Comparison of ENCODE assay signal across 28 cellular contexts in genomic region chr1:109874445-109874844, GRCh38. TPM values are rescaled to one million over a fixed set of nuclear protein-coding genes. Genes with fewer than 3 reads are reported as not detected.
DNase-seq lines count a peak whose midpoint lies in the region; ATAC-seq and TF ChIP-seq lines count a peak whose summit lies in the region.
"Had no signal": no experiment of that assay in that cellular context is flagged by ENCODE, and none has a peak within 500 bp of the region (broad histone marks: within the 10 kb centered on the region; RNA-seq: fewer than 3 reads in every experiment).

No MANE protein-coding gene starts in this region.

- H3K27me3 ChIP-seq in adipocyte (replicated peaks; ENCODE audit: control insufficient read depth, insufficient read depth, low read length) (no peaks in the 10 kb centered on the region), thoracic aorta (replicated peaks; ENCODE audit: insufficient read depth) (no peaks in the 10 kb centered on the region)
- H3K27me3 ChIP-seq: brain microvascular endothelial cell had no signal

- peak overlapping the region; percentile 10 to 58 for H3K27ac ChIP-seq in thoracic aorta
- H3K27ac ChIP-seq: 22Rv1, brain microvascular endothelial cell, left ventricle myocardium inferior had no signal

- H3K9me3 ChIP-seq in adipocyte (ENCODE audit: control insufficient read depth, low read length) (no peaks in the 10 kb centered on the region), thoracic aorta (no peaks in the 10 kb centered on the region)
- H3K9me3 ChIP-seq: left ventricle myocardium inferior had no signal

- ATAC-seq in thoracic aorta (ENCODE audit: insufficient number of reproducible peaks, low FRiP score, low read depth) (no peak), GM21825 (IDR thresholded peaks at IDR 0.05; ENCODE audit: unreplicated experiment) (no peak), GM18873 (IDR thresholded peaks at IDR 0.05; ENCODE audit: low FRiP score, unreplicated experiment) (no peak), HG02571 (IDR thresholded peaks at IDR 0.05; ENCODE audit: unreplicated experiment) (no peak)
- ATAC-seq: GM23338; PC-3; Right ventricle myocardium inferior; SK-N-SH treated with all-trans-retinoic acid at 6 μM for 48 hours; stimulated activated naive B cell treated with anti-CD40 and anti-IgM and Interleukin-4, amounts not matched to agents 10 μg/mL and 1 μg/mL and 100 μg/mL, for 72 hours had no signal

- DNase-seq in activated CD8-positive, alpha-beta memory T cell treated with anti-CD3 and anti-CD28 coated beads for 24 hours: peak; percentile 9
- no peak for DNase-seq in activated CD8-positive, alpha-beta memory T cell treated with anti-CD3 and anti-CD28 coated beads, Interleukin-2, amount 50 U/mL, for 48 hours
- DNase-seq in adipocyte (ENCODE audit: low read depth) (peak; percentile 40), islet precursor cell (peak; percentile 22), thoracic aorta (ENCODE audit: low spot score) (no peak)
- DNase-seq: activated CD4-positive, alpha-beta T cell treated with anti-CD3 and anti-CD28 coated beads, Interleukin-2, amount 50 U/mL, for 4 hours; activated naive CD4-positive, alpha-beta T cell treated with Interleukin-2 at 50 U/mL for 16 hours; brain microvascular endothelial cell; Calu3; DMS79; GDM1; left ventricle myocardium inferior; mesendoderm; NCI-H1417; NCI-H2029 treated with DMSO at 0.1 percent for 48 hours; NCI-H526 treated with DMSO at 0.1 percent for 48 hours; NK-92 treated with Interleukin-12 subunit alpha and Interleukin-12 subunit beta, amount 100 ng/mL, for 24 hours; nucleus accumbens; PC-3; stimulated activated naive B cell treated with anti-CD40 and anti-IgM and Interleukin-4, amounts not matched to agents 10 μg/mL and 1 μg/mL and 100 μg/mL, for 72 hours; substantia nigra had no signal

- H3K36me3 ChIP-seq in adipocyte (ENCODE audit: control insufficient read depth, insufficient read depth, low read length, severe bottlenecking) (no peaks in the 10 kb centered on the region), thoracic aorta (no peaks in the 10 kb centered on the region)
- H3K36me3 ChIP-seq: brain microvascular endothelial cell, left ventricle myocardium inferior had no signal

- TF ChIP-seq CTCF in thoracic aorta (IDR thresholded peaks at IDR 0.05): no peak

- peaks cover 63% of the 10 kb centered on the region for H3K4me1 ChIP-seq in adipocyte (ENCODE audit: control insufficient read depth, insufficient read depth, low read length)
- peaks cover 26 to 73% of the 10 kb centered on the region in 2 donors for H3K4me1 ChIP-seq in thoracic aorta (ENCODE audit: control insufficient read depth in 1 of 2, low read depth in 2 of 2)

- H3K9ac ChIP-seq in adipocyte (ENCODE audit: low read length): peak overlapping the region; percentile 48

- H3K4me3 ChIP-seq in adipocyte (ENCODE audit: low read length): no peak overlapping the region
- no peak overlapping the region for H3K4me3 ChIP-seq in thoracic aorta
- H3K4me3 ChIP-seq: GM23338, left ventricle myocardium inferior had no signal

RNA-seq across cellular contexts. Expression of gene CSF1, which starts 36.2 kb away (rescaled TPM):
- 100 to 1,000 TPM; 146 to 171 TPM for total RNA-seq in thoracic aorta

Comparison
In these comparisons a context has a peak if more than half of its experiments do, and no peak if none do; other contexts are left out.
1. DNase-seq: peak in activated CD8-positive, alpha-beta memory T cell treated with anti-CD3 and anti-CD28 coated beads for 24 hours (single experiment), adipocyte (single experiment) and islet precursor cell (single experiment); none in activated CD8-positive, alpha-beta memory T cell treated with anti-CD3 and anti-CD28 coated beads, Interleukin-2, amount 50 U/mL, for 48 hours (single experiment) and thoracic aorta (single experiment).